ENCODE assay signal across 18 cellular contexts in genomic region chr5:170527998-170528397, GRCh38. TPM values are rescaled to one million over a fixed set of nuclear protein-coding genes. Genes with fewer than 3 reads are reported as not detected.
A peak's percentile ranks its signal among the peaks of the same experiment; 100 is the strongest.
DNase-seq lines count a peak whose midpoint lies in the region; ATAC-seq and TF ChIP-seq lines count a peak whose summit lies in the region.
"Had no signal": no experiment of that assay in that cellular context is flagged by ENCODE, and none has a peak within 500 bp of the region (broad histone marks: within the 10 kb centered on the region; RNA-seq: fewer than 3 reads in every experiment).

No MANE protein-coding gene starts in this region.

- H3K36me3 ChIP-seq in heart right ventricle (no peaks in the 10 kb centered on the region), neural progenitor cell (no peaks in the 10 kb centered on the region)
- H3K36me3 ChIP-seq: BLaER1 had no signal

- no peak overlapping the region for H3K9ac ChIP-seq in neural progenitor cell
- H3K9ac ChIP-seq: BLaER1 had no signal

- H3K27ac ChIP-seq in heart right ventricle (no peak overlapping the region), neural progenitor cell (no peak overlapping the region)
- H3K27ac ChIP-seq: BLaER1 had no signal

- no peak overlapping the region for H3K4me3 ChIP-seq in heart right ventricle
- no peak overlapping the region for H3K4me3 ChIP-seq in neural progenitor cell
- H3K4me3 ChIP-seq: BLaER1 had no signal

- no peak for TF ChIP-seq CTCF in heart right ventricle (IDR thresholded peaks at IDR 0.05)
- TF ChIP-seq CTCF in neural progenitor cell (IDR thresholded peaks at IDR 0.05) = no peak

- peak overlapping the region; percentile 49 for H3K4me2 ChIP-seq in neural progenitor cell
- H3K4me2 ChIP-seq: BLaER1 had no signal

- H3K36me3 Mint-ChIP-seq in neural progenitor cell = no peaks in the 10 kb centered on the region
- H3K36me3 Mint-ChIP-seq: CD14-positive monocyte; CD8-positive, alpha-beta T cell; IgD-negative memory B cell had no signal

- no peak overlapping the region for H3K4me3 Mint-ChIP-seq in neural progenitor cell
- H3K4me3 Mint-ChIP-seq: CD14-positive monocyte; CD8-positive, alpha-beta T cell; H9; IgD-negative memory B cell had no signal

- H2AFZ ChIP-seq in neural progenitor cell (replicated peaks) = peak overlapping the region; percentile 50

- H3K4me1 ChIP-seq in heart right ventricle (peaks cover 1 to 20% (median 6%) of the 10 kb centered on the region in 9 donors), neural progenitor cell (peaks cover 25% of the 10 kb centered on the region)
- H3K4me1 ChIP-seq: BLaER1 had no signal

- no peak for ATAC-seq in heart right ventricle
- ATAC-seq: CD8-positive, alpha-beta T cell; HepG2 had no signal

- DNase-seq in cardiac septum (ENCODE audit: low spot score) = peak; percentile 38
- DNase-seq in heart right ventricle = no peak
- DNase-seq in islet precursor cell = peak; percentile 55
- peak; percentile 37 for DNase-seq in neural progenitor cell (ENCODE audit: low spot score)
- no peak for DNase-seq in activated CD4-positive, alpha-beta T cell treated with anti-CD3 and anti-CD28 coated beads for 4 hours
- DNase-seq in stimulated activated CD4-positive, alpha-beta T cell treated with anti-CD3 and anti-CD28 coated beads, Interleukin-4, amount 100 ng/mL, for 4 hours = no peak
- DNase-seq in CD1c-positive myeloid dendritic cell (ENCODE audit: extremely low spot score) = no peak
- DNase-seq: 8988T; Calu3; CD8-positive, alpha-beta T cell; DMS79; GF-D8; H9 had no signal

- intact Hi-C loops in cardiac septum (cut with DNase I) = no loop called here
- intact Hi-C loops in heart right ventricle (cut with DNase I) = no loop called here

- peaks cover 17% of the 10 kb centered on the region for H3F3A ChIP-seq in neural progenitor cell (ENCODE audit: low read depth)

- H3K4me1 Mint-ChIP-seq in neural progenitor cell = peaks cover 26% of the 10 kb centered on the region
- H3K4me1 Mint-ChIP-seq: CD14-positive monocyte, IgD-negative memory B cell had no signal

- no peaks in the 10 kb centered on the region for H3K9me3 Mint-ChIP-seq in neural progenitor cell
- H3K9me3 Mint-ChIP-seq: CD8-positive, alpha-beta T cell; H9 had no signal

- H3K27me3 ChIP-seq in heart right ventricle (peaks cover 0 to 3% (median 0%) of the 10 kb centered on the region in 7 donors), neural progenitor cell (no peaks in the 10 kb centered on the region)
- H3K27me3 ChIP-seq: BLaER1 had no signal

- H3K27ac Mint-ChIP-seq in neural progenitor cell = no peak overlapping the region
- H3K27ac Mint-ChIP-seq: CD14-positive monocyte; CD8-positive, alpha-beta T cell; IgD-negative memory B cell had no signal

- H3K9me3 ChIP-seq in heart right ventricle (no peaks in the 10 kb centered on the region), neural progenitor cell (ENCODE audit: low read depth) (no peaks in the 10 kb centered on the region)
- H3K9me3 ChIP-seq: BLaER1 had no signal

- peaks cover 5% of the 10 kb centered on the region for H3K27me3 Mint-ChIP-seq in neural progenitor cell (ENCODE audit: insufficient read depth, low read depth)

- no peaks in the 10 kb centered on the region for H3K79me2 ChIP-seq in neural progenitor cell (ENCODE audit: low read depth)

- 79 to 85% methylated on average over 3 of the region's 3 CpGs for WGBS in heart right ventricle, 2 donors

- H4K20me1 ChIP-seq in neural progenitor cell (ENCODE audit: low read depth) = no peaks in the 10 kb centered on the region
- H4K20me1 ChIP-seq: BLaER1 had no signal

RNA-seq across cellular contexts. Expression of gene KCNIP1, which starts 24.2 kb away (rescaled TPM):
- total RNA-seq in cardiac septum (0.57 TPM), heart right ventricle (under 1 TPM in 4 of 10 donors, not detected in 6; 0.11 to 0.67 (median 0.27) TPM), neural progenitor cell (ENCODE audit: low replicate concordance) (2.4 and 2.8 TPM in 2 replicates)
- under 1 TPM in 1 of 2 donors, not detected in 1; 0.06 TPM for polyA plus RNA-seq in heart right ventricle
- total RNA-seq: Calu3; CD8-positive, alpha-beta T cell; HepG2 had no signal
- polyA plus RNA-seq: AG04450, CD14-positive monocyte, HepG2, IgD-negative memory B cell had no signal

Comparison
In these comparisons a context has a peak if more than half of its experiments do, and no peak if none do; other contexts are left out.
1. DNase-seq: peak in cardiac septum (single experiment), islet precursor cell (single experiment) and neural progenitor cell (single experiment); none in heart right ventricle (0 of 2), activated CD4-positive, alpha-beta T cell treated with anti-CD3 and anti-CD28 coated beads for 4 hours (0 of 2), stimulated activated CD4-positive, alpha-beta T cell treated with anti-CD3 and anti-CD28 coated beads, Interleukin-4, amount 100 ng/mL, for 4 hours (0 of 2) and CD1c-positive myeloid dendritic cell (single experiment).